Comparison of ENCODE assay signal across 1 cellular context in the genomic region with DNA sequence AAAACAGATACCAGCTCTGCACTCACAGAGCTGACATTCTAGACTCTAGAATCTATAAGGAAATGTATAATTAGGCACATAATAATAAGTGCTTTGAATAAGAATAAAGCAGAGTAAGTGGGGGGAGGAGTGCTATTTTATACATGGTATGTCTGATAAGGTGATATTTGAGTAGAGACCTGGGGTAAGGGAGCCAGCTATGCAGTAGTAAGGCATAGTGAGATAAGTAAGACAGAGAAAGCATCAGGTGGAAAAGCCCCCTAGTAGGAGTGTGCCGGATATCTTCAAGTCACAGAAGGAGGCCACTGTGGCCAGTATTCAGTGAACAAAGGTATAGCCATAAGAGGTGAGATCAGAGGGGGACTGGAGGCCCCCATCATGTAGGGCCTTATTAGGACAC.
A peak's percentile ranks its signal among the peaks of the same experiment; 100 is the strongest.
TF ChIP-seq lines count a peak whose summit lies in the region.

No MANE protein-coding gene starts in this region.

TF ChIP-seq in K562, 482 proteins besides CTCF, POLR2A, EP300 and RAD21:
- TF ChIP-seq RBM22 (IDR thresholded peaks at IDR 0.05; ENCODE audit: low read depth, low read length, poor library complexity, severe bottlenecking), result no peak
- no peak for TF ChIP-seq ZNF655 (CRISPR knock-in tag; IDR thresholded peaks at IDR 0.05)
- peak; percentile 71 for TF ChIP-seq ARID1B (IDR thresholded peaks at IDR 0.05)
- TF ChIP-seq ZNF507 (tag; conservative IDR thresholded peaks at IDR 0.05), result no peak
- TF ChIP-seq DPF2 (IDR thresholded peaks at IDR 0.05), result peak; percentile 40; the same call in 1 of the 2 replicates
- TF ChIP-seq TAL1 (IDR thresholded peaks at IDR 0.05), result peak; percentile 50; the same call in 1 of the 2 replicates
- peak; percentile 43; the same call in 1 of the 2 replicates for TF ChIP-seq TEAD4 (IDR thresholded peaks at IDR 0.05; ENCODE audit: low read length)
- TF ChIP-seq TEAD4 (CRISPR knock-in tag; IDR thresholded peaks at IDR 0.05; ENCODE audit: borderline replicate concordance), result no peak
- peak; percentile 63; the same call in 1 of the 2 replicates for TF ChIP-seq NCOR1 (IDR thresholded peaks at IDR 0.05)
- TF ChIP-seq, protein P1, sequence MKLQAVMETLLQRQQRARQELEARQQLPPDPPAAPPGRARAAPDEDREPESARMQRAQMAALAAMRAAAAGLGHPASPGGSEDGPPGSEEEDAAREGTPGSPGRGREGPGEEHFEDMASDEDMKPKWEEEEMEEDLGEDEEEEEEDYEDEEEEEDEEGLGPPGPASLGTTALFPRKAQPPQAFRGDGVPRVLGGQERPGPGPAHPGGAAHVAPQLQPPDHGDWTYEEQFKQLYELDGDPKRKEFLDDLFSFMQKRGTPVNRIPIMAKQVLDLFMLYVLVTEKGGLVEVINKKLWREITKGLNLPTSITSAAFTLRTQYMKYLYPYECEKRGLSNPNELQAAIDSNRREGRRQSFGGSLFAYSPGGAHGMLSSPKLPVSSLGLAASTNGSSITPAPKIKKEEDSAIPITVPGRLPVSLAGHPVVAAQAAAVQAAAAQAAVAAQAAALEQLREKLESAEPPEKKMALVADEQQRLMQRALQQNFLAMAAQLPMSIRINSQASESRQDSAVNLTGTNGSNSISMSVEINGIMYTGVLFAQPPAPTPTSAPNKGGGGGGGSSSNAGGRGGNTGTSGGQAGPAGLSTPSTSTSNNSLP (IDR thresholded peaks at IDR 0.05; ENCODE audit: borderline replicate concordance, low read depth, low read length), result peak; percentile 65; the same call in 1 of the 2 replicates
- TF ChIP-seq TCF3 (CRISPR knock-in tag; IDR thresholded peaks at IDR 0.05), result peak; percentile 50; the same call in 1 of the 2 replicates
- TF ChIP-seq MEIS2 (IDR thresholded peaks at IDR 0.05; ENCODE audit: partially characterized antibody), result no peak
- TF ChIP-seq MTA2 (IDR thresholded peaks at IDR 0.05; ENCODE audit: low read depth), result 0 out of 2 replicates have a peak, but pooled peaks have one; percentile 13
- no peak for TF ChIP-seq RFX5 (IDR thresholded peaks at IDR 0.05; ENCODE audit: low read depth, low read length)
- TF ChIP-seq SRSF7 (optimal IDR thresholded peaks at IDR 0.05; ENCODE audit: low read depth, low read length), result no peak
- peak; percentile 89 for TF ChIP-seq CBFA2T3 (IDR thresholded peaks at IDR 0.05)
- TF ChIP-seq CBFA2T2 (conservative IDR thresholded peaks at IDR 0.05), result peak; percentile 76
